ENCODE assay signal across 1 cellular context in genomic region chr10:89412287-89412686, GRCh38.
TF ChIP-seq lines count a peak whose summit lies in the region.

No MANE protein-coding gene starts in this region.

TF ChIP-seq in K562, 482 proteins besides CTCF, POLR2A, EP300 and RAD21:
- TF ChIP-seq ZNF316 (IDR thresholded peaks at IDR 0.05), result peak; percentile 88
- peak; percentile 76 for TF ChIP-seq MAFG (tag; conservative IDR thresholded peaks at IDR 0.05)
- TF ChIP-seq C11orf30 (IDR thresholded peaks at IDR 0.05; ENCODE audit: low read depth), result peak; percentile 67
